In the genomic region with DNA sequence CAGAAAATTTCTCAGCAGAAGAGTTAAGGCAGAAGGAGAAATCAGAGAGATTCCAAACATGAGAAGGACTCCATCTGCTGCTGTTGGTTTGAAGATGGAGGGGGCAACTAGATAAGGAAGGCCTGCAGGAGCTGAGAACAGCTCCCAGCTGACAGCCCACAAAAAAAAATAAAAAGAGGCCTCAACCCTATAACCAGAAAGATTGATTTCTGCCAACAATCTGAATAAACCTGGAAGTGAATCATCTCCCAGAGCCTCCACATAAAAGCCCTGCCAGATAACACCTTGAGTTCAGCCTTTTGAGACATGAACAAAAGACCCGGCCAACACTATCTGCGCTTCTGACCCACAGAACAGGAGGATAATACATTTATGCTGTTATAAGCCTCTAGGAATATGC, we compare ENCODE assay signal across 1 cellular context.
TF ChIP-seq lines count a peak whose summit lies in the region.

No MANE protein-coding gene starts in this region.

TF ChIP-seq in GM23338, 12 proteins besides CTCF, POLR2A, EP300 and RAD21:
- no peak for TF ChIP-seq ZNF114 (CRISPR knock-in tag; IDR thresholded peaks at IDR 0.05)
- no peak for TF ChIP-seq EZH2phosphoT487 (IDR thresholded peaks at IDR 0.05; ENCODE audit: unreplicated experiment)
- TF ChIP-seq, protein P1, sequence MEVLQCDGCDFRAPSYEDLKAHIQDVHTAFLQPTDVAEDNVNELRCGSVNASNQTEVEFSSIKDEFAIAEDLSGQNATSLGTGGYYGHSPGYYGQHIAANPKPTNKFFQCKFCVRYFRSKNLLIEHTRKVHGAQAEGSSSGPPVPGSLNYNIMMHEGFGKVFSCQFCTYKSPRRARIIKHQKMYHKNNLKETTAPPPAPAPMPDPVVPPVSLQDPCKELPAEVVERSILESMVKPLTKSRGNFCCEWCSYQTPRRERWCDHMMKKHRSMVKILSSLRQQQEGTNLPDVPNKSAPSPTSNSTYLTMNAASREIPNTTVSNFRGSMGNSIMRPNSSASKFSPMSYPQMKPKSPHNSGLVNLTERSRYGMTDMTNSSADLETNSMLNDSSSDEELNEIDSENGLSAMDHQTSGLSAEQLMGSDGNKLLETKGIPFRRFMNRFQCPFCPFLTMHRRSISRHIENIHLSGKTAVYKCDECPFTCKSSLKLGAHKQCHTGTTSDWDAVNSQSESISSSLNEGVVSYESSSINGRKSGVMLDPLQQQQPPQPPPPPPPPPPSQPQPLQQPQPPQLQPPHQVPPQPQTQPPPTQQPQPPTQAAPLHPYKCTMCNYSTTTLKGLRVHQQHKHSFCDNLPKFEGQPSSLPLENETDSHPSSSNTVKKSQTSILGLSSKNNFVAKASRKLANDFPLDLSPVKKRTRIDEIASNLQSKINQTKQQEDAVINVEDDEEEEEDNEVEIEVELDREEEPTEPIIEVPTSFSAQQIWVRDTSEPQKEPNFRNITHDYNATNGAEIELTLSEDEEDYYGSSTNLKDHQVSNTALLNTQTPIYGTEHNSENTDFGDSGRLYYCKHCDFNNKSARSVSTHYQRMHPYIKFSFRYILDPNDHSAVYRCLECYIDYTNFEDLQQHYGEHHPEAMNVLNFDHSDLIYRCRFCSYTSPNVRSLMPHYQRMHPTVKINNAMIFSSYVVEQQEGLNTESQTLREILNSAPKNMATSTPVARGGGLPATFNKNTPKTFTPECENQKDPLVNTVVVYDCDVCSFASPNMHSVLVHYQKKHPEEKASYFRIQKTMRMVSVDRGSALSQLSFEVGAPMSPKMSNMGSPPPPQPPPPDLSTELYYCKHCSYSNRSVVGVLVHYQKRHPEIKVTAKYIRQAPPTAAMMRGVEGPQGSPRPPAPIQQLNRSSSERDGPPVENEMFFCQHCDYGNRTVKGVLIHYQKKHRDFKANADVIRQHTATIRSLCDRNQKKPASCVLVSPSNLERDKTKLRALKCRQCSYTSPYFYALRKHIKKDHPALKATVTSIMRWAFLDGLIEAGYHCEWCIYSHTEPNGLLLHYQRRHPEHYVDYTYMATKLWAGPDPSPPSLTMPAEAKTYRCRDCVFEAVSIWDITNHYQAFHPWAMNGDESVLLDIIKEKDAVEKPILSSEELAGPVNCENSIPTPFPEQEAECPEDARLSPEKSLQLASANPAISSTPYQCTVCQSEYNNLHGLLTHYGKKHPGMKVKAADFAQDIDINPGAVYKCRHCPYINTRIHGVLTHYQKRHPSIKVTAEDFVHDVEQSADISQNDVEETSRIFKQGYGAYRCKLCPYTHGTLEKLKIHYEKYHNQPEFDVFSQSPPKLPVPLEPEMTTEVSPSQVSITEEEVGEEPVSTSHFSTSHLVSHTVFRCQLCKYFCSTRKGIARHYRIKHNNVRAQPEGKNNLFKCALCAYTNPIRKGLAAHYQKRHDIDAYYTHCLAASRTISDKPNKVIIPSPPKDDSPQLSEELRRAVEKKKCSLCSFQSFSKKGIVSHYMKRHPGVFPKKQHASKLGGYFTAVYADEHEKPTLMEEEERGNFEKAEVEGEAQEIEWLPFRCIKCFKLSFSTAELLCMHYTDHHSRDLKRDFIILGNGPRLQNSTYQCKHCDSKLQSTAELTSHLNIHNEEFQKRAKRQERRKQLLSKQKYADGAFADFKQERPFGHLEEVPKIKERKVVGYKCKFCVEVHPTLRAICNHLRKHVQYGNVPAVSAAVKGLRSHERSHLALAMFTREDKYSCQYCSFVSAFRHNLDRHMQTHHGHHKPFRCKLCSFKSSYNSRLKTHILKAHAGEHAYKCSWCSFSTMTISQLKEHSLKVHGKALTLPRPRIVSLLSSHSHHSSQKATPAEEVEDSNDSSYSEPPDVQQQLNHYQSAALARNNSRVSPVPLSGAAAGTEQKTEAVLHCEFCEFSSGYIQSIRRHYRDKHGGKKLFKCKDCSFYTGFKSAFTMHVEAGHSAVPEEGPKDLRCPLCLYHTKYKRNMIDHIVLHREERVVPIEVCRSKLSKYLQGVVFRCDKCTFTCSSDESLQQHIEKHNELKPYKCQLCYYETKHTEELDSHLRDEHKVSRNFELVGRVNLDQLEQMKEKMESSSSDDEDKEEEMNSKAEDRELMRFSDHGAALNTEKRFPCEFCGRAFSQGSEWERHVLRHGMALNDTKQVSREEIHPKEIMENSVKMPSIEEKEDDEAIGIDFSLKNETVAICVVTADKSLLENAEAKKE (CRISPR knock-in tag; IDR thresholded peaks at IDR 0.05): no peak
- TF ChIP-seq CREB1 (CRISPR knock-in tag; IDR thresholded peaks at IDR 0.05; ENCODE audit: low read depth): no peak
- TF ChIP-seq NANOG (IDR thresholded peaks at IDR 0.05; ENCODE audit: borderline replicate concordance): no peak
- no peak for TF ChIP-seq JUNB (IDR thresholded peaks at IDR 0.05; ENCODE audit: unreplicated experiment)
- TF ChIP-seq STAT1 (IDR thresholded peaks at IDR 0.05; ENCODE audit: unreplicated experiment): no peak
- TF ChIP-seq, protein P2, sequence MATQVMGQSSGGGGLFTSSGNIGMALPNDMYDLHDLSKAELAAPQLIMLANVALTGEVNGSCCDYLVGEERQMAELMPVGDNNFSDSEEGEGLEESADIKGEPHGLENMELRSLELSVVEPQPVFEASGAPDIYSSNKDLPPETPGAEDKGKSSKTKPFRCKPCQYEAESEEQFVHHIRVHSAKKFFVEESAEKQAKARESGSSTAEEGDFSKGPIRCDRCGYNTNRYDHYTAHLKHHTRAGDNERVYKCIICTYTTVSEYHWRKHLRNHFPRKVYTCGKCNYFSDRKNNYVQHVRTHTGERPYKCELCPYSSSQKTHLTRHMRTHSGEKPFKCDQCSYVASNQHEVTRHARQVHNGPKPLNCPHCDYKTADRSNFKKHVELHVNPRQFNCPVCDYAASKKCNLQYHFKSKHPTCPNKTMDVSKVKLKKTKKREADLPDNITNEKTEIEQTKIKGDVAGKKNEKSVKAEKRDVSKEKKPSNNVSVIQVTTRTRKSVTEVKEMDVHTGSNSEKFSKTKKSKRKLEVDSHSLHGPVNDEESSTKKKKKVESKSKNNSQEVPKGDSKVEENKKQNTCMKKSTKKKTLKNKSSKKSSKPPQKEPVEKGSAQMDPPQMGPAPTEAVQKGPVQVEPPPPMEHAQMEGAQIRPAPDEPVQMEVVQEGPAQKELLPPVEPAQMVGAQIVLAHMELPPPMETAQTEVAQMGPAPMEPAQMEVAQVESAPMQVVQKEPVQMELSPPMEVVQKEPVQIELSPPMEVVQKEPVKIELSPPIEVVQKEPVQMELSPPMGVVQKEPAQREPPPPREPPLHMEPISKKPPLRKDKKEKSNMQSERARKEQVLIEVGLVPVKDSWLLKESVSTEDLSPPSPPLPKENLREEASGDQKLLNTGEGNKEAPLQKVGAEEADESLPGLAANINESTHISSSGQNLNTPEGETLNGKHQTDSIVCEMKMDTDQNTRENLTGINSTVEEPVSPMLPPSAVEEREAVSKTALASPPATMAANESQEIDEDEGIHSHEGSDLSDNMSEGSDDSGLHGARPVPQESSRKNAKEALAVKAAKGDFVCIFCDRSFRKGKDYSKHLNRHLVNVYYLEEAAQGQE (IDR thresholded peaks at IDR 0.05; ENCODE audit: unreplicated experiment): no peak
- no peak for TF ChIP-seq POLR2AphosphoS5 (IDR thresholded peaks at IDR 0.05; ENCODE audit: low read depth)
- TF ChIP-seq EZH2 (IDR thresholded peaks at IDR 0.05; ENCODE audit: low read depth, unreplicated experiment): no peak
